ENCODE assay signal across 8 cellular contexts in genomic region chr12:11719678-11720099, GRCh38.
DNase-seq lines count a peak whose midpoint lies in the region; ATAC-seq, FAIRE-seq and TF ChIP-seq lines count a peak whose summit lies in the region.

No MANE protein-coding gene starts in this region.

- DNase-seq in DND-41, result no peak
- DNase-seq in SIG-M5 (lab: John Stamatoyannopoulos, UW), result peak; percentile 34
- DNase-seq in K562 (ENCODE audit: extremely low read depth in 1 of 4, low spot score in 3 of 4), result peak in 1 of 4 experiments; percentile 8
- peak; percentile 92 for DNase-seq in kidney tubule cell (ENCODE audit: low spot score)
- DNase-seq in stimulated activated CD8-positive, alpha-beta memory T cell treated with anti-CD3 and anti-CD28 coated beads, Interleukin-4, amount 100 ng/mL, for 48 hours, result peak; percentile 69
- no peak for DNase-seq in cerebellum (ENCODE audit: low spot score)
- DNase-seq in HAP-1 (ENCODE audit: low spot score in 2 of 2), result no peak
- DNase-seq in NCI-H1436 treated with DMSO at 0.1 percent for 48 hours (lab: John Stamatoyannopoulos, UW), result no peak

- H3K27ac ChIP-seq in DND-41 (ENCODE audit: low read length) (no peak overlapping the region), K562 (ENCODE audit: extremely low read depth, low read depth, low read length) (no peak overlapping the region)

- H3K9ac ChIP-seq in DND-41 (ENCODE audit: low read depth, low read length) (no peak overlapping the region), K562 (ENCODE audit: insufficient read depth in 1 of 2, low read depth in 2 of 2, low read length in 2 of 2) (no peak overlapping the region)

- TF ChIP-seq EP300 in K562 (IDR thresholded peaks at IDR 0.05; ENCODE audit: low read length), result no peak

- H3K9me3 ChIP-seq in DND-41 (ENCODE audit: insufficient read depth, low read length, severe bottlenecking) (no peaks in the 10 kb centered on the region), K562 (replicated peaks; ENCODE audit: control insufficient read depth, insufficient read depth, low read depth, low read length) (no peaks in the 10 kb centered on the region), HAP-1 (no peaks in the 10 kb centered on the region)

- H3K4me1 ChIP-seq in DND-41 (ENCODE audit: insufficient read depth, low read length) (peaks cover under 1% of the 10 kb centered on the region; the same call in 1 of the 2 replicates), K562 (replicated peaks in 1 of 2; ENCODE audit: control insufficient read depth in 2 of 2, insufficient read depth in 2 of 2, low read length in 2 of 2) (peaks cover 0 to 2% of the 10 kb centered on the region in 2 experiments; a peak in 2 of 5 replicates), HAP-1 (no peaks in the 10 kb centered on the region)

- POLR2A ChIA-PET in K562 (lab: Yijun Ruan, JAX), result no interaction called here

- no TSS peak for BruUV-seq in K562 (replicated peaks; lab: Mats Ljungman, UMichigan)

- TF ChIP-seq CTCF in DND-41 (IDR thresholded peaks at IDR 0.05; ENCODE audit: borderline replicate concordance, extremely low read depth, low read length, poor library complexity, severe bottlenecking) (no peak), K562 (IDR thresholded peaks at IDR 0.05 in 2 of 3, conservative IDR thresholded peaks at IDR 0.05 in 1 of 3; ENCODE audit: insufficient read depth in 2 of 3, low read depth in 1 of 3, low read length in 3 of 3) (no peak)

- CTCF ChIA-PET in K562 (lab: Yijun Ruan, JAX; ENCODE audit: low intra/inter-chr PET ratio), result no interaction called here

- H2AFZ ChIP-seq in DND-41 (ENCODE audit: low read depth, low read length), result no peak overlapping the region
- no peak overlapping the region for H2AFZ ChIP-seq in K562 (ENCODE audit: low read depth, low read length)

- H3K27me3 ChIP-seq in DND-41 (ENCODE audit: insufficient read depth, low read length, poor library complexity) (no peaks in the 10 kb centered on the region), K562 (ENCODE audit: control insufficient read depth in 2 of 2, insufficient read depth in 2 of 2, low read length in 2 of 2) (no peaks in the 10 kb centered on the region), HAP-1 (ENCODE audit: low read depth) (no peaks in the 10 kb centered on the region)

- peaks cover 70% of the 10 kb centered on the region for H4K20me1 ChIP-seq in DND-41 (ENCODE audit: insufficient read depth, low read length)
- no peaks in the 10 kb centered on the region for H4K20me1 ChIP-seq in K562 (replicated peaks; ENCODE audit: control insufficient read depth, insufficient read depth, low read length)

- FAIRE-seq in K562 (lab: Jason Lieb, UNC), result no peak

- ATAC-seq in DND-41 (ENCODE audit: insufficient read depth, low read depth) (peak; percentile 27; the same call in 2 of the 3 replicates), K562 (no peak)

- H3K4me2 ChIP-seq in DND-41 (ENCODE audit: insufficient read depth, low read length) (no peak overlapping the region), K562 (ENCODE audit: insufficient read depth, low read length) (no peak overlapping the region)

- no peak for TF ChIP-seq POLR2A in K562 (conservative IDR thresholded peaks at IDR 0.05)

- in situ Hi-C loops in K562 (cut with MboI) (no loop called here), HAP-1 (cut with MboI; ENCODE audit: low sequenced_read_pairs) (no loop called here)

- intact Hi-C loops in K562 (cut with micrococcal nuclease), result no loop called here

- H3K36me3 ChIP-seq in DND-41 (ENCODE audit: insufficient read depth, low read length) (peaks cover 36% of the 10 kb centered on the region), K562 (ENCODE audit: control insufficient read depth, insufficient read depth, low read length) (no peaks in the 10 kb centered on the region), HAP-1 (replicated peaks) (no peaks in the 10 kb centered on the region)

- H3K79me2 ChIP-seq in DND-41 (ENCODE audit: insufficient read depth, low read length) (peaks cover 91% of the 10 kb centered on the region), K562 (ENCODE audit: control insufficient read depth, insufficient read depth, low read length) (no peaks in the 10 kb centered on the region)

- no peaks in the 10 kb centered on the region for H3K9me1 ChIP-seq in K562 (ENCODE audit: control insufficient read depth, insufficient read depth, low read length)

- WGBS in K562 (ENCODE audit: insufficient coverage, low coverage, missing lambda C conversion rate), result 28% methylated on average over 5 of the region's 10 CpGs

- no peak overlapping the region for H3K4me3 ChIP-seq in DND-41 (ENCODE audit: low read depth in 1 of 2, low read length in 2 of 2)
- no peak overlapping the region for H3K4me3 ChIP-seq in K562
- H3K4me3 ChIP-seq in HAP-1, result no peak overlapping the region

- no peak for TF ChIP-seq RAD21 in K562 (CRISPR knock-in tag; conservative IDR thresholded peaks at IDR 0.05 in 1 of 2, IDR thresholded peaks at IDR 0.05 in 1 of 2)

TF ChIP-seq in K562, 482 proteins besides CTCF, POLR2A, EP300 and RAD21:
- TF ChIP-seq EGR1 (conservative IDR thresholded peaks at IDR 0.05) (0 out of 2 replicates have a peak, but pooled peaks have one; percentile 11), DDX20 (tag; IDR thresholded peaks at IDR 0.05; ENCODE audit: low read depth) (no peak), THRAP3 (IDR thresholded peaks at IDR 0.05; ENCODE audit: borderline replicate concordance) (no peak)

Comparison
In these comparisons a context has a peak if more than half of its experiments do, and no peak if none do; other contexts are left out.
1. DNase-seq: peak in SIG-M5 (single experiment), kidney tubule cell (single experiment) and stimulated activated CD8-positive, alpha-beta memory T cell treated with anti-CD3 and anti-CD28 coated beads, Interleukin-4, amount 100 ng/mL, for 48 hours (single experiment); none in DND-41 (single experiment), cerebellum (single experiment), HAP-1 (0 of 2) and NCI-H1436 treated with DMSO at 0.1 percent for 48 hours (single experiment).